8 cellular contexts compared by ENCODE assay signal in the genomic region with DNA sequence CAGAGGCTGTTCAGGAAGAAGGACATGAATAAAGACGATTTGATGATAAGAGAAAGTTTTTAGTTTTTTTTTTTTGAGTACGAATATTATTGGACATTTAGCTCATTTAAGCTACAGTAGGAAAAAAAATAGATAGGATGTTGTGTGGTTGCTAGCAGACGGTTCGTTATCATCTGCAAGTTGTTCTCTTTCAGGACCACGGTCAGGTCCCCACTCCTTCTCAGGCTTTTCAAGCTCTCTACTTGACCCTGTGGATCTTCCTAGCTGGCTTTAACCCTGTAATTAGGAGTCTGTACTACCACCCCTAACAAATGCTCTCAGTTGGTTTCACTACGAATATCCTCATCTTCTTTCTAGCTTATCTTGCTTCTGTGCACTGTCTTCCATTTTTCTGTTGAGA. TPM values are rescaled to one million over a fixed set of nuclear protein-coding genes. Genes with fewer than 3 reads are reported as not detected.
DNase-seq lines count a peak whose midpoint lies in the region; FAIRE-seq and TF ChIP-seq lines count a peak whose summit lies in the region.

No MANE protein-coding gene starts in this region.

- POLR2A ChIA-PET in endothelial cell of umbilical vein (lab: Charles Lee), result no interaction called here

- no peaks in the 10 kb centered on the region for H3K9me3 ChIP-seq in NT2/D1 (ENCODE audit: insufficient read depth, low read length)
- H3K9me3 ChIP-seq in endothelial cell of umbilical vein (replicated peaks; ENCODE audit: control insufficient read depth, insufficient read depth, low read length), result no peaks in the 10 kb centered on the region
- H3K9me3 ChIP-seq in esophagus muscularis mucosa, result peaks cover 0 to 5% (median 2%) of the 10 kb centered on the region in 4 donors

- BruUV-seq in endothelial cell of umbilical vein (replicated peaks; lab: Mats Ljungman, UMichigan), result no TSS peak

- peaks cover 16% of the 10 kb centered on the region for H3K27me3 ChIP-seq in NT2/D1 (ENCODE audit: insufficient read depth, insufficient read length)
- peaks cover 6 to 18% of the 10 kb centered on the region in 2 experiments for H3K27me3 ChIP-seq in endothelial cell of umbilical vein (ENCODE audit: control insufficient read depth in 2 of 2, insufficient read depth in 2 of 2, low read length in 2 of 2)
- peaks cover 0 to 36% (median 17%) of the 10 kb centered on the region in 4 donors for H3K27me3 ChIP-seq in esophagus muscularis mucosa

- H3K4me3 ChIP-seq in NT2/D1 (ENCODE audit: insufficient read length, low read depth) (no peak overlapping the region), endothelial cell of umbilical vein (replicated peaks in 1 of 3; ENCODE audit: insufficient read depth in 1 of 3, low read depth in 1 of 3, low read length in 3 of 3) (no peak overlapping the region), esophagus muscularis mucosa (no peak overlapping the region)

- no peaks in the 10 kb centered on the region for H3K79me2 ChIP-seq in endothelial cell of umbilical vein (ENCODE audit: control insufficient read depth, insufficient read depth, low read length)

- no peak overlapping the region for H2AFZ ChIP-seq in endothelial cell of umbilical vein (ENCODE audit: low read depth, low read length)

- WGBS in esophagus muscularis mucosa, result 2% methylated on average over 6 of the region's 6 CpGs

- H3K36me3 ChIP-seq in NT2/D1 (ENCODE audit: insufficient read depth, insufficient read length, low read length) (no peaks in the 10 kb centered on the region), endothelial cell of umbilical vein (ENCODE audit: control insufficient read depth in 2 of 2, extremely low read depth in 1 of 2, insufficient read depth in 2 of 2, low read length in 2 of 2) (no peaks in the 10 kb centered on the region), esophagus muscularis mucosa (no peaks in the 10 kb centered on the region)

- intact Hi-C loops in endothelial cell of umbilical vein (cut with micrococcal nuclease), result no loop called here
- intact Hi-C loops in posterior vena cava (cut with DNase I), result no loop called here
- intact Hi-C loops in esophagus muscularis mucosa (cut with DNase I), result no loop called here

- CTCF ChIA-PET in endothelial cell of umbilical vein (lab: Charles Lee), result interaction anchor here (0.6 kb wide), 1 partner anchor 14 kb away, joined by 4 read pairs; no protein-coding TSS in a partner anchor

- H3K9ac ChIP-seq in NT2/D1 (ENCODE audit: insufficient read length, low read depth) (no peak overlapping the region), endothelial cell of umbilical vein (replicated peaks; ENCODE audit: extremely low read depth, insufficient read depth, low read length) (no peak overlapping the region)

- FAIRE-seq in endothelial cell of umbilical vein (lab: Jason Lieb, UNC), result peak; percentile 18

- peak; percentile 3 for DNase-seq in SIG-M5 treated with dmso at 0.1 percent for 504 hours (lab: John Stamatoyannopoulos, UW; ENCODE audit: unreplicated experiment)
- DNase-seq in SIG-M5 (lab: John Stamatoyannopoulos, UW), result no peak
- DNase-seq in NT2/D1 (ENCODE audit: low read depth, low spot score), result peak; percentile 71
- DNase-seq in endothelial cell of umbilical vein (ENCODE audit: low read depth, low spot score), result no peak
- DNase-seq in putamen (ENCODE audit: low spot score), result peak; percentile 50
- DNase-seq in NCI-H774 (lab: John Stamatoyannopoulos, UW), result no peak
- no peak for DNase-seq in posterior vena cava (ENCODE audit: low spot score)
- DNase-seq in esophagus muscularis mucosa (ENCODE audit: extremely low spot score), result no peak

- H3K4me1 ChIP-seq in NT2/D1 (ENCODE audit: insufficient read depth, insufficient read length) (no peaks in the 10 kb centered on the region), endothelial cell of umbilical vein (ENCODE audit: control insufficient read depth, extremely low read depth, insufficient read depth, low read length) (no peaks in the 10 kb centered on the region), esophagus muscularis mucosa (peaks cover 17 to 32% (median 22%) of the 10 kb centered on the region in 4 donors)

- TF ChIP-seq POLR2A in endothelial cell of umbilical vein (IDR thresholded peaks at IDR 0.05; ENCODE audit: low read depth, low read length) (no peak), esophagus muscularis mucosa (IDR thresholded peaks at IDR 0.05; ENCODE audit: low read depth) (no peak)

- H4K20me1 ChIP-seq in endothelial cell of umbilical vein (replicated peaks; ENCODE audit: control insufficient read depth, extremely low read depth, insufficient read depth, low read length), result no peaks in the 10 kb centered on the region

- H3K9me1 ChIP-seq in endothelial cell of umbilical vein (replicated peaks; ENCODE audit: control insufficient read depth, extremely low read depth, insufficient read depth, low read length), result no peaks in the 10 kb centered on the region

- no peak for TF ChIP-seq EP300 in esophagus muscularis mucosa (IDR thresholded peaks at IDR 0.05)

- no peak overlapping the region for H3K4me2 ChIP-seq in endothelial cell of umbilical vein (ENCODE audit: insufficient read depth, low read length)

- TF ChIP-seq CTCF in endothelial cell of umbilical vein (IDR thresholded peaks at IDR 0.05; ENCODE audit: extremely low read depth in 1 of 2, insufficient read depth in 1 of 2, low read depth in 1 of 2, low read length in 2 of 2), result no peak
- TF ChIP-seq CTCF in esophagus muscularis mucosa (IDR thresholded peaks at IDR 0.05), result no peak

- H3K27ac ChIP-seq in endothelial cell of umbilical vein (ENCODE audit: insufficient read depth, low read depth, low read length) (no peak overlapping the region), esophagus muscularis mucosa (replicated peaks in 1 of 4) (no peak overlapping the region)

- dilution Hi-C loops in endothelial cell of umbilical vein (cut with MboI; ENCODE audit: extremely low pct_ligation_motif_present, low sequenced_read_pairs), result no loop called here

TF ChIP-seq in endothelial cell of umbilical vein, 7 proteins besides CTCF, POLR2A, EP300 and RAD21:
- TF ChIP-seq GATA2 (IDR thresholded peaks at IDR 0.05; ENCODE audit: insufficient read depth, insufficient read length, low read depth, low read length) (no peak), JUN (IDR thresholded peaks at IDR 0.05; ENCODE audit: borderline replicate concordance, insufficient read depth, insufficient read length, low read depth) (no peak), POLR2AphosphoS5 (IDR thresholded peaks at IDR 0.05; ENCODE audit: insufficient read depth, low read depth, low read length) (no peak), MYC (IDR thresholded peaks at IDR 0.05; ENCODE audit: low read depth, low read length) (no peak), EZH2 (IDR thresholded peaks at IDR 0.05; ENCODE audit: borderline replicate concordance, low read depth, low read length, severe bottlenecking) (no peak), FOS (IDR thresholded peaks at IDR 0.05; ENCODE audit: borderline replicate concordance, insufficient read depth, low read length) (no peak)
- TF ChIP-seq, protein P1, sequence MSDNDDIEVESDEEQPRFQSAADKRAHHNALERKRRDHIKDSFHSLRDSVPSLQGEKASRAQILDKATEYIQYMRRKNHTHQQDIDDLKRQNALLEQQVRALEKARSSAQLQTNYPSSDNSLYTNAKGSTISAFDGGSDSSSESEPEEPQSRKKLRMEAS (IDR thresholded peaks at IDR 0.05; ENCODE audit: insufficient read depth, insufficient read length), result no peak
TF ChIP-seq in endothelial cell of umbilical vein: peak in this region for 0.

RNA-seq across cellular contexts. Expression of a gene that starts 1.1 kb away (rescaled TPM):
- total RNA-seq in endothelial cell of umbilical vein, result not detected in 2 replicates
- not detected in 2 replicates for polyA plus RNA-seq in endothelial cell of umbilical vein
- polyA plus RNA-seq in endothelial cell of umbilical vein (2011; cell fraction: cytosol; rRNA removed), result not detected in 2 replicates
- 0.04 TPM in 1 of 2 replicates, not detected in the other for polyA plus RNA-seq in endothelial cell of umbilical vein (2011; cell fraction: nucleus; rRNA removed)
- polyA plus RNA-seq in endothelial cell of umbilical vein (2012), result not detected in 2 replicates
- polyA minus RNA-seq in endothelial cell of umbilical vein, result not detected in 2 replicates
- polyA minus RNA-seq in endothelial cell of umbilical vein (2011; cell fraction: cytosol; rRNA and poly(A)+ RNA removed), result not detected
- polyA minus RNA-seq in endothelial cell of umbilical vein (2011; cell fraction: nucleus; rRNA and poly(A)+ RNA removed), result 0.10 TPM in 1 of 2 replicates, not detected in the other
- under 1 TPM in 1 of 2 donors, not detected in 1; 0.10 TPM for total RNA-seq in posterior vena cava
- under 1 TPM; 0.11 to 0.42 (median 0.26) TPM for total RNA-seq in esophagus muscularis mucosa

Comparison
In these comparisons a context has a peak if more than half of its experiments do, and no peak if none do; other contexts are left out.
1. DNase-seq: peak in SIG-M5 treated with dmso at 0.1 percent for 504 hours (single experiment), NT2/D1 (single experiment) and putamen (single experiment); none in SIG-M5 (single experiment), endothelial cell of umbilical vein (single experiment), NCI-H774 (single experiment), posterior vena cava (single experiment) and esophagus muscularis mucosa (single experiment).